ENCODE assay signal across 9 cellular contexts in the genomic region with DNA sequence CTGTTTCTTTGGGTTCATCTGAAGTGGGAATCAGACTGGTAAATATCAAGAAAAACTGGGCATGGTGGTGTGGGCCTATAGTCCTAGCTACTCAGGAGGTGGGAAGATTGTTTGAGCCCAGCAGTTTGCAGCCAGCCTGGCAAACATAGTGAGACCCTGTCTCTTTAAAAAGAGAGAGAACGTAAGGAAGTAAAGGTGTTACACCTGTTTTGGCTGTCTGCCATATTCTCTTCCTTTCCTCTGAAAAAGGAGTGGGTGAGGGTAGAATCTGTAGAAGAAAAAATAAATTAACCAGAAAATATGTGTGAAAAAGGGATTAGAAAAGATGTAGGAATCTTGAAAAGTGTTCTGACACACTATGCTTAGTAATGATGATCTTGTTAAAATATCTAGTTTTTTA. TPM values are rescaled to one million over a fixed set of nuclear protein-coding genes. Genes with fewer than 3 reads are reported as not detected.
A peak's percentile ranks its signal among the peaks of the same experiment; 100 is the strongest.
DNase-seq lines count a peak whose midpoint lies in the region; ATAC-seq and TF ChIP-seq lines count a peak whose summit lies in the region.
"Had no signal": no experiment of that assay in that cellular context is flagged by ENCODE, and none has a peak within 500 bp of the region (broad histone marks: within the 10 kb centered on the region; RNA-seq: fewer than 3 reads in every experiment).

No MANE protein-coding gene starts in this region.

- peak overlapping the region; percentile 48 for H3K4me3 ChIP-seq in AG04449 (ENCODE audit: low read depth, low read length)
- H3K4me3 ChIP-seq in HL-60 (replicated peaks; ENCODE audit: insufficient read depth, low read length), result no peak overlapping the region
- H3K4me3 ChIP-seq in mucosa of stomach (ENCODE audit: low read length), result no peak overlapping the region
- H3K4me3 ChIP-seq in SJCRH30, result no peak overlapping the region

- H3K9me3 Mint-ChIP-seq in chondrocyte (ENCODE audit: low read depth), result no peaks in the 10 kb centered on the region
- no peaks in the 10 kb centered on the region for H3K9me3 Mint-ChIP-seq in stimulated activated naive CD8-positive, alpha-beta T cell treated with anti-CD3 and anti-CD28 coated beads, Interleukin-15, amount 100 ng/mL, for 72 hours

- peaks cover under 1% of the 10 kb centered on the region for H3K36me3 Mint-ChIP-seq in chondrocyte (ENCODE audit: low read depth)

- no peak for DNase-seq in AG04449 (ENCODE audit: low read depth, low spot score)
- no peak for DNase-seq in HL-60 (ENCODE audit: low read depth in 1 of 2, low spot score in 1 of 2)
- DNase-seq in chondrocyte (ENCODE audit: low spot score), result no peak
- DNase-seq in posterior cingulate gyrus, result no peak
- DNase-seq in SJCRH30, result no peak
- no peak for DNase-seq in stimulated activated naive CD8-positive, alpha-beta T cell treated with anti-CD3 and anti-CD28 coated beads, Interleukin-15, amount 100 ng/mL, for 72 hours
- DNase-seq: SHP77 had no signal

- H3K27me3 Mint-ChIP-seq in chondrocyte (ENCODE audit: low read depth), result no peaks in the 10 kb centered on the region
- H3K27me3 Mint-ChIP-seq in stimulated activated naive CD8-positive, alpha-beta T cell treated with anti-CD3 and anti-CD28 coated beads, Interleukin-15, amount 100 ng/mL, for 72 hours, result no peaks in the 10 kb centered on the region

- intact Hi-C loops in posterior cingulate gyrus (cut with DNase I), result no loop called here

- H3K27ac ChIP-seq in HL-60 (replicated peaks), result peak overlapping the region; percentile 2; the same call in 1 of the 2 replicates
- H3K27ac ChIP-seq in SJCRH30, result no peak overlapping the region

- POLR2A ChIA-PET in AG04449 (lab: Yijun Ruan, JAX), result interaction anchor here (0.7 to 1.2 kb wide), 3 partner anchors 12 to 20 kb away, joined by 3 to 7 read pairs (median 6); partner anchors contain the start of gene AHCYL1

- CTCF ChIA-PET in AG04449 (lab: Yijun Ruan, JAX), result interaction anchor here (1.5 to 9.6 kb wide), 3 partner anchors 20 to 459 kb away, joined by 9 to 247 read pairs (median 16); partner anchors contain the start of gene AHCYL1

- ATAC-seq in stimulated activated naive CD8-positive, alpha-beta T cell treated with anti-CD3 and anti-CD28 coated beads, Interleukin-15, amount 100 ng/mL, for 72 hours, result no peak
- no peak for ATAC-seq in GM21360 (IDR thresholded peaks at IDR 0.05; ENCODE audit: unreplicated experiment)

- peaks cover 61% of the 10 kb centered on the region for H3K4me1 Mint-ChIP-seq in chondrocyte (ENCODE audit: low read depth)
- peaks cover 25% of the 10 kb centered on the region for H3K4me1 Mint-ChIP-seq in stimulated activated naive CD8-positive, alpha-beta T cell treated with anti-CD3 and anti-CD28 coated beads, Interleukin-15, amount 100 ng/mL, for 72 hours

- peak overlapping the region; percentile 94 for H3K27ac Mint-ChIP-seq in chondrocyte (ENCODE audit: unreplicated experiment)
- peak overlapping the region in 1 of 2 donors; percentile 4 for H3K27ac Mint-ChIP-seq in stimulated activated naive CD8-positive, alpha-beta T cell treated with anti-CD3 and anti-CD28 coated beads, Interleukin-15, amount 100 ng/mL, for 72 hours

- H3K4me1 ChIP-seq in mucosa of stomach (ENCODE audit: control insufficient read depth, insufficient read depth, low read length) (peaks cover 28% of the 10 kb centered on the region), SJCRH30 (no peaks in the 10 kb centered on the region)

- peak overlapping the region; percentile 22 for H3K9ac ChIP-seq in mucosa of stomach (ENCODE audit: low read length)

- H3K27me3 ChIP-seq in HL-60 (ENCODE audit: insufficient read depth, poor library complexity, severe bottlenecking) (no peaks in the 10 kb centered on the region), mucosa of stomach (ENCODE audit: control insufficient read depth, insufficient read depth, low read length) (no peaks in the 10 kb centered on the region), SJCRH30 (no peaks in the 10 kb centered on the region)

- TF ChIP-seq CTCF in AG04449 (IDR thresholded peaks at IDR 0.05; ENCODE audit: insufficient read depth, low read length, missing control alignments) (no peak), HL-60 (IDR thresholded peaks at IDR 0.05; ENCODE audit: insufficient read depth, low read length) (no peak), chondrocyte (IDR thresholded peaks at IDR 0.05) (no peak)

- H3K9me3 ChIP-seq in mucosa of stomach (ENCODE audit: control insufficient read depth, low read length) (no peaks in the 10 kb centered on the region), SJCRH30 (replicated peaks) (no peaks in the 10 kb centered on the region)

- H3K36me3 ChIP-seq in mucosa of stomach (ENCODE audit: control insufficient read depth, insufficient read depth, low read length) (peaks cover 4% of the 10 kb centered on the region), SJCRH30 (peaks cover 9% of the 10 kb centered on the region; the same call in 1 of the 2 replicates)

- H3K4me3 Mint-ChIP-seq in chondrocyte (ENCODE audit: unreplicated experiment), result peak overlapping the region; percentile 46
- H3K4me3 Mint-ChIP-seq in stimulated activated naive CD8-positive, alpha-beta T cell treated with anti-CD3 and anti-CD28 coated beads, Interleukin-15, amount 100 ng/mL, for 72 hours, result no peak overlapping the region

RNA-seq across cellular contexts. Expression of gene AHCYL1, which starts 20.0 kb away (rescaled TPM):
- 57.3 to 69.3 TPM (median 59.6 TPM) in 3 replicates for total RNA-seq in chondrocyte
- total RNA-seq in SJCRH30 (2014; rRNA removed; shearing (Covaris generic)), result 41.5 and 44.4 TPM in 2 replicates

RNA-seq across cellular contexts. Expression of gene STRIP1, which starts 29.8 kb away (rescaled TPM):
- 40.2 to 45.6 TPM (median 41.4 TPM) in 3 replicates for total RNA-seq in chondrocyte
- 30.3 and 35.1 TPM in 2 replicates for total RNA-seq in SJCRH30 (2014; rRNA removed; shearing (Covaris generic))
